In genomic region chr5:169583424-169584215, GRCh38 we compare ENCODE assay signal across 8 cellular contexts. TPM values are rescaled to one million over a fixed set of nuclear protein-coding genes. Genes with fewer than 3 reads are reported as not detected.
DNase-seq lines count a peak whose midpoint lies in the region; ATAC-seq and TF ChIP-seq lines count a peak whose summit lies in the region.

Gene SPDL1 (plus strand): TSS chr5:169583773. CDS start chr5:169588417, 4,644 bp downstream.

- H3K4me1 Mint-ChIP-seq in CD8-positive, alpha-beta T cell (ENCODE audit: low read depth) = peaks cover 21% of the 10 kb centered on the region

- no peaks in the 10 kb centered on the region for H3K9me3 ChIP-seq in CD8-positive, alpha-beta T cell (ENCODE audit: low read length)
- H3K9me3 ChIP-seq in lung (ENCODE audit: control insufficient read depth in 2 of 2, insufficient read depth in 1 of 2, low read length in 1 of 2) = no peaks in the 10 kb centered on the region

- H3K4me1 ChIP-seq in CD8-positive, alpha-beta T cell (ENCODE audit: insufficient read depth, low read length) = peaks cover 5% of the 10 kb centered on the region
- H3K4me1 ChIP-seq in lung (ENCODE audit: control insufficient read depth in 2 of 2, insufficient read depth in 2 of 2, low read length in 2 of 2) = peaks cover 0 to 2% of the 10 kb centered on the region in 2 donors

- CTCF ChIA-PET in CD8-positive, alpha-beta T cell (lab: Charles Lee) = interaction anchor here (0.9 to 1.2 kb wide), 3 partner anchors 54 to 596 kb away, joined by 3 to 4 read pairs (median 3); partner anchors contain the start of gene DOCK2

- H3K27ac ChIP-seq in CD8-positive, alpha-beta T cell (ENCODE audit: low read depth, low read length) = peak within 1 kb of the TSS; percentile 65
- H3K27ac ChIP-seq in lung (ENCODE audit: low read depth in 1 of 2, low read length in 1 of 2) = peak within 1 kb of the TSS; percentile 84 to 91

- peak within 1 kb of the TSS; percentile 94 for H3K27ac Mint-ChIP-seq in CD8-positive, alpha-beta T cell

- POLR2A ChIA-PET in CD8-positive, alpha-beta T cell (lab: Charles Lee) = interaction anchor here (0.6 to 1.1 kb wide), 7 partner anchors 9 to 1004 kb away, joined by 3 to 7 read pairs (median 6); partner anchors contain the start of genes DOCK2 and PANK3

- no peak for TF ChIP-seq CTCF in CD8-positive, alpha-beta T cell (IDR thresholded peaks at IDR 0.05)
- no peak for TF ChIP-seq CTCF in lung (IDR thresholded peaks at IDR 0.05; ENCODE audit: control extremely low read depth, extremely low read depth)

- WGBS in lung, 2 donors = 0% methylated on average over 53 of the region's 53 CpGs

- H3K9me3 Mint-ChIP-seq in CD8-positive, alpha-beta T cell = no peaks in the 10 kb centered on the region

- H3K4me3 Mint-ChIP-seq in CD8-positive, alpha-beta T cell = peak within 1 kb of the TSS; percentile 99

- peaks cover 10% of the 10 kb centered on the region for H3K36me3 Mint-ChIP-seq in CD8-positive, alpha-beta T cell

- no peaks in the 10 kb centered on the region for H3K36me3 ChIP-seq in CD8-positive, alpha-beta T cell (ENCODE audit: insufficient read depth, low read length)
- peaks cover 0 to 4% of the 10 kb centered on the region in 2 donors for H3K36me3 ChIP-seq in lung (ENCODE audit: control insufficient read depth in 2 of 2, insufficient read depth in 2 of 2, low read length in 2 of 2)

- intact Hi-C loops in CD8-positive, alpha-beta T cell (cut with DNase I, micrococcal nuclease) = loop anchor here (1.0 to 10.0 kb wide), 10 partner anchors 53 to 1811 kb away; partner anchors contain the start of genes DOCK2 (in 2 of the 2), PANK3 (in 2 of the 2) and RARS1 (in 1 of the 2)

- H3K27me3 Mint-ChIP-seq in CD8-positive, alpha-beta T cell (ENCODE audit: low read depth) = no peaks in the 10 kb centered on the region

- DNase-seq in CD8-positive, alpha-beta T cell = peak; percentile 87 to 93 (median 91)
- DNase-seq in HS-27A (ENCODE audit: low read depth) = peak; percentile 79
- DNase-seq in NK-92 (lab: John Stamatoyannopoulos, UW; ENCODE audit: unreplicated experiment) = peak; percentile 71
- DNase-seq in activated CD8-positive, alpha-beta memory T cell treated with anti-CD3 and anti-CD28 coated beads for 1 hour (ENCODE audit: extremely low read depth in 1 of 2, low read depth in 1 of 2) = peak; percentile 82 to 85
- DNase-seq in effector CD8-positive, alpha-beta T cell (lab: John Stamatoyannopoulos, UW) = peak; percentile 93
- peak; percentile 95 for DNase-seq in lung (ENCODE audit: low spot score)
- DNase-seq in stimulated activated CD4-positive, alpha-beta T cell treated with anti-CD3 and anti-CD28 coated beads, TNF-alpha, amount 100 ng/mL, for 4 hours (ENCODE audit: low read depth in 3 of 3) = peak; percentile 85 to 88 (median 88)

- ATAC-seq in CD8-positive, alpha-beta T cell = peak; percentile 93
- ATAC-seq in GM19467 (IDR thresholded peaks at IDR 0.05; ENCODE audit: unreplicated experiment) (peak; percentile 93), lung (ENCODE audit: insufficient read depth, low FRiP score) (peak; percentile 99)

- no peaks in the 10 kb centered on the region for H3K27me3 ChIP-seq in CD8-positive, alpha-beta T cell (ENCODE audit: insufficient read depth, low read length)
- no peaks in the 10 kb centered on the region for H3K27me3 ChIP-seq in lung (ENCODE audit: control insufficient read depth, insufficient read depth)

- peak within 1 kb of the TSS; percentile 76 for H3K4me3 ChIP-seq in CD8-positive, alpha-beta T cell (ENCODE audit: low read depth, low read length)
- peak within 1 kb of the TSS; percentile 98 for H3K4me3 ChIP-seq in lung

RNA-seq across cellular contexts. Expression of gene SPDL1, which starts in this region (rescaled TPM):
- total RNA-seq in CD8-positive, alpha-beta T cell = 1 to 10 TPM; 5.2 to 6.9 TPM
- total RNA-seq in lung = 10 to 100 TPM; 10.9 to 13.4 TPM
- 1 to 10 TPM; 4.3 to 6.3 TPM for polyA plus RNA-seq in lung

Comparison
In these comparisons a context has a peak if more than half of its experiments do, and no peak if none do; other contexts are left out.
1. Peak in every context shown above with its lines: DNase-seq, ATAC-seq, H3K4me3 ChIP-seq and H3K27ac ChIP-seq.